In genomic region chr1:75092141-75092540, GRCh38 we compare ENCODE assay signal across 16 cellular contexts.
DNase-seq lines count a peak whose midpoint lies in the region; ATAC-seq and TF ChIP-seq lines count a peak whose summit lies in the region.
"Had no signal": no experiment of that assay in that cellular context is flagged by ENCODE, and none has a peak within 500 bp of the region (broad histone marks: within the 10 kb centered on the region; RNA-seq: fewer than 3 reads in every experiment).

No MANE protein-coding gene starts in this region.

- no peak overlapping the region for H3K4me3 ChIP-seq in GM12865 (ENCODE audit: low read depth, low read length)
- no peak overlapping the region for H3K4me3 ChIP-seq in LNCaP clone FGC (ENCODE audit: low read depth, low read length)
- H3K4me3 ChIP-seq: adrenal gland, cardiac muscle cell had no signal

- ATAC-seq in HG02938 (IDR thresholded peaks at IDR 0.05; ENCODE audit: unreplicated experiment) = no peak
- ATAC-seq in stimulated activated naive CD8-positive, alpha-beta T cell treated with anti-CD3 and anti-CD28 coated beads, Interleukin-15, Interleukin-2, amounts not matched to agents 100 U/mL and 50 U/mL, for 24 hours = no peak

- POLR2A ChIA-PET in RWPE1 (lab: Yijun Ruan, JAX; ENCODE audit: low non-redundant PET) = no interaction called here

- H3K27ac ChIP-seq in RWPE1 = no peak overlapping the region
- H3K27ac ChIP-seq: adrenal gland, cardiac muscle cell had no signal

- TF ChIP-seq CTCF in GM12865 (IDR thresholded peaks at IDR 0.05; ENCODE audit: insufficient read depth, low read depth, low read length, missing control alignments) = no peak
- no peak for TF ChIP-seq CTCF in LNCaP clone FGC (IDR thresholded peaks at IDR 0.05; ENCODE audit: control insufficient read depth, extremely low read depth, insufficient read depth)
- no peak for TF ChIP-seq CTCF in RWPE1 (conservative IDR thresholded peaks at IDR 0.05; ENCODE audit: low read depth)

- CTCF ChIA-PET in RWPE1 (lab: Yijun Ruan, JAX) = no interaction called here

- DNase-seq in GM12865 (ENCODE audit: low read depth) (peak; percentile 1), LNCaP clone FGC (ENCODE audit: low read depth) (peak; percentile 18), RWPE1 (ENCODE audit: low spot score) (peak; percentile 12), iPS DF 19.7 (ENCODE audit: low read depth, low spot score) (peak; percentile 74), NCI-H2107 treated with DMSO at 0.1 percent for 48 hours (lab: John Stamatoyannopoulos, UW; ENCODE audit: unreplicated experiment) (no peak), T-helper 1 cell (no peak)
- DNase-seq in stimulated activated naive CD8-positive, alpha-beta T cell treated with anti-CD3 and anti-CD28 coated beads, Interleukin-15, Interleukin-2, amounts not matched to agents 100 U/mL and 50 U/mL, for 24 hours = no peak
- DNase-seq: activated gamma-delta T cell; adrenal gland; CD4-positive, CD25-positive, alpha-beta regulatory T cell; dermis blood vessel endothelial cell; NCI-H1436 treated with DMSO at 0.1 percent for 48 hours; NCI-H446 treated with DMSO at 0.1 percent for 48 hours; retina had no signal

Comparison
In these comparisons a context has a peak if more than half of its experiments do, and no peak if none do; other contexts are left out.
1. DNase-seq: peak in GM12865 (single experiment), LNCaP clone FGC (single experiment), RWPE1 (single experiment) and iPS DF 19.7 (single experiment); none in NCI-H2107 treated with DMSO at 0.1 percent for 48 hours (single experiment), T-helper 1 cell (0 of 5) and stimulated activated naive CD8-positive, alpha-beta T cell treated with anti-CD3 and anti-CD28 coated beads, Interleukin-15, Interleukin-2, amounts not matched to agents 100 U/mL and 50 U/mL, for 24 hours (single experiment).